16 cellular contexts compared by ENCODE assay signal in genomic region chr10:44426247-44427034, GRCh38. TPM values are rescaled to one million over a fixed set of nuclear protein-coding genes. Genes with fewer than 3 reads are reported as not detected.
DNase-seq lines count a peak whose midpoint lies in the region; ATAC-seq and TF ChIP-seq lines count a peak whose summit lies in the region.
"Had no signal": no experiment of that assay in that cellular context is flagged by ENCODE, and none has a peak within 500 bp of the region (broad histone marks: within the 10 kb centered on the region; RNA-seq: fewer than 3 reads in every experiment).

No MANE protein-coding gene starts in this region.

- intact Hi-C loops in natural killer cell (cut with micrococcal nuclease): no loop called here
- intact Hi-C loops in sciatic nerve (cut with DNase I): no loop called here
- intact Hi-C loops in activated T-helper 1 cell treated with anti-CD3 and anti-CD28 coated beads, Interleukin-12 subunit alpha, Interleukin-12 subunit beta, Interleukin-2, Interleukin-4 antibody, amounts not matched to agents 30 ng/mL and 10 ng/mL and 1 ng/mL, durations not matched to agents 14 hours and 24 hours and 36 hours (cut with micrococcal nuclease): no loop called here

- TF ChIP-seq CTCF in natural killer cell (IDR thresholded peaks at IDR 0.05): no peak

- peaks cover 7% of the 10 kb centered on the region for H3K36me3 Mint-ChIP-seq in natural killer cell treated with Interleukin-12 subunit alpha and Interleukin-12 subunit beta and Interleukin-15 and Interleukin-18, amount 100 ng/mL, for 72 hours
- no peaks in the 10 kb centered on the region for H3K36me3 Mint-ChIP-seq in natural killer cell
- no peaks in the 10 kb centered on the region for H3K36me3 Mint-ChIP-seq in activated T-helper 1 cell treated with anti-CD3 and anti-CD28 coated beads, Interleukin-12 subunit alpha, Interleukin-12 subunit beta, Interleukin-2, Interleukin-4 antibody, amounts not matched to agents 30 ng/mL and 10 ng/mL and 1 ng/mL, durations not matched to agents 14 hours and 24 hours and 36 hours (ENCODE audit: low read depth)
- H3K36me3 Mint-ChIP-seq: CD14-positive monocyte; CD8-positive, alpha-beta T cell had no signal

- no peak overlapping the region for H3K27ac Mint-ChIP-seq in natural killer cell treated with Interleukin-12 subunit alpha and Interleukin-12 subunit beta and Interleukin-15 and Interleukin-18, amount 100 ng/mL, for 72 hours
- no peak overlapping the region for H3K27ac Mint-ChIP-seq in natural killer cell
- H3K27ac Mint-ChIP-seq in activated T-helper 1 cell treated with anti-CD3 and anti-CD28 coated beads, Interleukin-12 subunit alpha, Interleukin-12 subunit beta, Interleukin-2, Interleukin-4 antibody, amounts not matched to agents 30 ng/mL and 10 ng/mL and 1 ng/mL, durations not matched to agents 14 hours and 24 hours and 36 hours: no peak overlapping the region
- H3K27ac Mint-ChIP-seq: CD14-positive monocyte; CD8-positive, alpha-beta T cell had no signal

- no peak for DNase-seq in natural killer cell treated with Interleukin-12 subunit alpha and Interleukin-12 subunit beta and Interleukin-15 and Interleukin-18, amount 100 ng/mL, for 72 hours (ENCODE audit: low spot score)
- DNase-seq in natural killer cell (no peak), ecto neural progenitor cell (ENCODE audit: low spot score) (peak; percentile 15), sciatic nerve (ENCODE audit: low spot score) (no peak), Ammon's horn (ENCODE audit: low spot score) (no peak)
- DNase-seq in activated T-helper 1 cell treated with anti-CD3 and anti-CD28 coated beads, Interleukin-12 subunit alpha, Interleukin-12 subunit beta, Interleukin-2, Interleukin-4 antibody, amounts not matched to agents 30 ng/mL and 10 ng/mL and 1 ng/mL, durations not matched to agents 14 hours and 24 hours and 36 hours (ENCODE audit: low spot score): no peak
- DNase-seq: ACHN; BE2C; CD8-positive, alpha-beta T cell; COR-L47; DND-41; GDM1; IMR-90 had no signal

- H3K4me1 Mint-ChIP-seq in natural killer cell treated with Interleukin-12 subunit alpha and Interleukin-12 subunit beta and Interleukin-15 and Interleukin-18, amount 100 ng/mL, for 72 hours (ENCODE audit: low read depth in 2 of 2): no peaks in the 10 kb centered on the region
- H3K4me1 Mint-ChIP-seq in natural killer cell: no peaks in the 10 kb centered on the region
- no peaks in the 10 kb centered on the region for H3K4me1 Mint-ChIP-seq in activated T-helper 1 cell treated with anti-CD3 and anti-CD28 coated beads, Interleukin-12 subunit alpha, Interleukin-12 subunit beta, Interleukin-2, Interleukin-4 antibody, amounts not matched to agents 30 ng/mL and 10 ng/mL and 1 ng/mL, durations not matched to agents 14 hours and 24 hours and 36 hours (ENCODE audit: low read depth)
- H3K4me1 Mint-ChIP-seq: CD14-positive monocyte had no signal

- ATAC-seq in natural killer cell treated with Interleukin-12 subunit alpha and Interleukin-12 subunit beta and Interleukin-15 and Interleukin-18, amount 100 ng/mL, for 72 hours: peak; percentile 7 to 38
- no peak for ATAC-seq in natural killer cell
- ATAC-seq in sciatic nerve: peak; percentile 13
- ATAC-seq in GM19035 (IDR thresholded peaks at IDR 0.05; ENCODE audit: unreplicated experiment): no peak
- ATAC-seq: CD8-positive, alpha-beta T cell had no signal

- peaks cover 5% of the 10 kb centered on the region for H3K9me3 Mint-ChIP-seq in natural killer cell treated with Interleukin-12 subunit alpha and Interleukin-12 subunit beta and Interleukin-15 and Interleukin-18, amount 100 ng/mL, for 72 hours
- H3K9me3 Mint-ChIP-seq in natural killer cell: peaks cover 0 to 5% of the 10 kb centered on the region in 2 donors
- no peaks in the 10 kb centered on the region for H3K9me3 Mint-ChIP-seq in activated T-helper 1 cell treated with anti-CD3 and anti-CD28 coated beads, Interleukin-12 subunit alpha, Interleukin-12 subunit beta, Interleukin-2, Interleukin-4 antibody, amounts not matched to agents 30 ng/mL and 10 ng/mL and 1 ng/mL, durations not matched to agents 14 hours and 24 hours and 36 hours

- H3K27me3 Mint-ChIP-seq in natural killer cell treated with Interleukin-12 subunit alpha and Interleukin-12 subunit beta and Interleukin-15 and Interleukin-18, amount 100 ng/mL, for 72 hours: peaks cover 5 to 8% of the 10 kb centered on the region in 2 donors
- no peaks in the 10 kb centered on the region for H3K27me3 Mint-ChIP-seq in natural killer cell (ENCODE audit: low read depth in 2 of 2)
- H3K27me3 Mint-ChIP-seq in activated T-helper 1 cell treated with anti-CD3 and anti-CD28 coated beads, Interleukin-12 subunit alpha, Interleukin-12 subunit beta, Interleukin-2, Interleukin-4 antibody, amounts not matched to agents 30 ng/mL and 10 ng/mL and 1 ng/mL, durations not matched to agents 14 hours and 24 hours and 36 hours (ENCODE audit: insufficient read depth): no peaks in the 10 kb centered on the region

- no peak overlapping the region for H3K4me3 Mint-ChIP-seq in natural killer cell treated with Interleukin-12 subunit alpha and Interleukin-12 subunit beta and Interleukin-15 and Interleukin-18, amount 100 ng/mL, for 72 hours
- no peak overlapping the region for H3K4me3 Mint-ChIP-seq in natural killer cell
- no peak overlapping the region for H3K4me3 Mint-ChIP-seq in activated T-helper 1 cell treated with anti-CD3 and anti-CD28 coated beads, Interleukin-12 subunit alpha, Interleukin-12 subunit beta, Interleukin-2, Interleukin-4 antibody, amounts not matched to agents 30 ng/mL and 10 ng/mL and 1 ng/mL, durations not matched to agents 14 hours and 24 hours and 36 hours
- H3K4me3 Mint-ChIP-seq: CD14-positive monocyte; CD8-positive, alpha-beta T cell had no signal

RNA-seq across cellular contexts. Expression of gene CXCL12, which starts 41.5 kb away (rescaled TPM):
- 1 to 10 TPM in 1 of 2 donors, not detected in 1; 2.0 TPM for total RNA-seq in natural killer cell treated with Interleukin-12 subunit alpha and Interleukin-12 subunit beta and Interleukin-15 and Interleukin-18, amount 100 ng/mL, for 72 hours
- total RNA-seq in natural killer cell (not detected), sciatic nerve (394 TPM)
- total RNA-seq in activated T-helper 1 cell treated with anti-CD3 and anti-CD28 coated beads, Interleukin-12 subunit alpha, Interleukin-12 subunit beta, Interleukin-2, Interleukin-4 antibody, amounts not matched to agents 30 ng/mL and 10 ng/mL and 1 ng/mL, durations not matched to agents 14 hours and 24 hours and 36 hours: not detected in 2 replicates
- total RNA-seq: A172; CD8-positive, alpha-beta T cell had no signal

Comparison
In these comparisons a context has a peak if more than half of its experiments do, and no peak if none do; other contexts are left out.
1. ATAC-seq: peak in natural killer cell treated with Interleukin-12 subunit alpha and Interleukin-12 subunit beta and Interleukin-15 and Interleukin-18, amount 100 ng/mL, for 72 hours (2 of 2) and sciatic nerve (single experiment); none in natural killer cell (0 of 3) and GM19035 (single experiment).
2. RNA of gene CXCL12, which starts 41.5 kb away (total RNA-seq): 394 TPM in sciatic nerve (single experiment); 2.0 TPM in natural killer cell treated with Interleukin-12 subunit alpha and Interleukin-12 subunit beta and Interleukin-15 and Interleukin-18, amount 100 ng/mL, for 72 hours, not detected in activated T-helper 1 cell treated with anti-CD3 and anti-CD28 coated beads, Interleukin-12 subunit alpha, Interleukin-12 subunit beta, Interleukin-2, Interleukin-4 antibody, amounts not matched to agents 30 ng/mL and 10 ng/mL and 1 ng/mL, durations not matched to agents 14 hours and 24 hours and 36 hours and not detected in natural killer cell; every median in the first group is over 100 times any median in the second.